ENCODE assay signal across 21 cellular contexts in the genomic region with DNA sequence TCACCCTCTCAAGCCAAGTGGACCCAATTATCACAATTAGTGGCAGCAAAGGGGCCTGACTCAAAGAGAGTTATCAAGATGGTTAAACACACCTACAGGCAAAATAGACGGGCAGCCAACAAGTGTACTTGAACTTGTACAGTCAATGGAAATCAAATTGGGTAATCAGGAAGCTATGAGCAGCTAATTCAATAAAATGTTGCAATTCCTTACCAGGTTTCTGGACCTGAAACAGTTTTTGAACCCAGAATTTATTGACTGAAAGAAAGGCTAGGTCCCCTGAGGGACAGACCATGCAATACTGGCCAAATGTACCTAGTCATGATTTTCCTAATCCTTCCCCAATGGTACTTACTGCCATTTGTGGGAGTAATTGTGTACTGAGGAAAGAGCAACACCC.
"Had no signal": no experiment of that assay in that cellular context is flagged by ENCODE, and none has a peak within 500 bp of the region (broad histone marks: within the 10 kb centered on the region; RNA-seq: fewer than 3 reads in every experiment).

No MANE protein-coding gene starts in this region.

- H3K36me3 ChIP-seq: heart left ventricle, prostate gland, tibial nerve had no signal

- H3K27me3 ChIP-seq: heart left ventricle, testis, tibial nerve had no signal

- H3K4me1 Mint-ChIP-seq: naive thymus-derived CD4-positive, alpha-beta T cell; nephron progenitor cell; stimulated activated naive B cell treated with anti-CD40 and anti-IgM and Interleukin-4, amounts not matched to agents 10 μg/mL and 1 μg/mL and 100 μg/mL, for 72 hours had no signal

- H3K9ac ChIP-seq: parathyroid adenoma had no signal

- H3K27ac ChIP-seq: dorsolateral prefrontal cortex, heart left ventricle, parathyroid adenoma, prostate gland, skin epidermis, testis, tibial nerve had no signal

- H3K27ac Mint-ChIP-seq: naive thymus-derived CD4-positive, alpha-beta T cell; nephron progenitor cell; stimulated activated naive B cell treated with anti-CD40 and anti-IgM and Interleukin-4, amounts not matched to agents 10 μg/mL and 1 μg/mL and 100 μg/mL, for 72 hours; stimulated activated naive CD8-positive, alpha-beta T cell treated with anti-CD3 and anti-CD28 coated beads, Interleukin-15, amount 100 ng/mL, for 72 hours had no signal

- DNase-seq: cortex of kidney; dorsolateral prefrontal cortex; effector CD8-positive, alpha-beta T cell; heart left ventricle; hippocampal formation; kidney glomerular epithelial cell; mesendoderm; naive thymus-derived CD4-positive, alpha-beta T cell; nephron progenitor cell; retina; stimulated activated CD4-positive, alpha-beta T cell treated with anti-CD3 and anti-CD28 coated beads, Interleukin-2, amount 100 ng/mL, for 24 hours; stimulated activated CD4-positive, alpha-beta T cell treated with anti-CD3 and anti-CD28 coated beads, Interleukin-4, amount 100 ng/mL, for 4 hours; stimulated activated naive B cell treated with anti-CD40 and anti-IgM and Interleukin-4, amounts not matched to agents 10 μg/mL and 1 μg/mL and 100 μg/mL, for 72 hours; stimulated activated naive CD8-positive, alpha-beta T cell treated with anti-CD3 and anti-CD28 coated beads, Interleukin-15, amount 100 ng/mL, for 72 hours; testis had no signal

- H2AFZ ChIP-seq: parathyroid adenoma had no signal

- H3K9me3 ChIP-seq: heart left ventricle, prostate gland, testis, tibial nerve had no signal

- H3K9me3 Mint-ChIP-seq: nephron progenitor cell; stimulated activated naive B cell treated with anti-CD40 and anti-IgM and Interleukin-4, amounts not matched to agents 10 μg/mL and 1 μg/mL and 100 μg/mL, for 72 hours; stimulated activated naive CD8-positive, alpha-beta T cell treated with anti-CD3 and anti-CD28 coated beads, Interleukin-15, amount 100 ng/mL, for 72 hours had no signal

- H3K4me1 ChIP-seq: heart left ventricle, parathyroid adenoma, prostate gland, testis, tibial nerve had no signal

- ATAC-seq: heart left ventricle; naive thymus-derived CD4-positive, alpha-beta T cell; sciatic nerve; stimulated activated naive B cell treated with anti-CD40 and anti-IgM and Interleukin-4, amounts not matched to agents 10 μg/mL and 1 μg/mL and 100 μg/mL, for 72 hours; stimulated activated naive CD8-positive, alpha-beta T cell treated with anti-CD3 and anti-CD28 coated beads, Interleukin-15, amount 100 ng/mL, for 72 hours had no signal

- H3K79me2 ChIP-seq: parathyroid adenoma had no signal

- H3K27me3 Mint-ChIP-seq: stimulated activated naive B cell treated with anti-CD40 and anti-IgM and Interleukin-4, amounts not matched to agents 10 μg/mL and 1 μg/mL and 100 μg/mL, for 72 hours had no signal

- H3K36me3 Mint-ChIP-seq: naive thymus-derived CD4-positive, alpha-beta T cell; stimulated activated naive B cell treated with anti-CD40 and anti-IgM and Interleukin-4, amounts not matched to agents 10 μg/mL and 1 μg/mL and 100 μg/mL, for 72 hours had no signal

- H3K4me3 ChIP-seq: dorsolateral prefrontal cortex, heart left ventricle, lung, prostate gland, skin epidermis, testis, tibial nerve had no signal

- H3K4me3 Mint-ChIP-seq: naive thymus-derived CD4-positive, alpha-beta T cell; nephron progenitor cell; stimulated activated naive B cell treated with anti-CD40 and anti-IgM and Interleukin-4, amounts not matched to agents 10 μg/mL and 1 μg/mL and 100 μg/mL, for 72 hours; stimulated activated naive CD8-positive, alpha-beta T cell treated with anti-CD3 and anti-CD28 coated beads, Interleukin-15, amount 100 ng/mL, for 72 hours had no signal
